In genomic region chr9:123851851-123852250, GRCh38 we compare ENCODE assay signal across 21 cellular contexts.
"Had no signal": no experiment of that assay in that cellular context is flagged by ENCODE, and none has a peak within 500 bp of the region (broad histone marks: within the 10 kb centered on the region; RNA-seq: fewer than 3 reads in every experiment).

No MANE protein-coding gene starts in this region.

- H3K9me3 ChIP-seq: colonic mucosa, ovary had no signal

- H3K27ac ChIP-seq: colonic mucosa, gastrocnemius medialis, left ventricle myocardium inferior, ovary, suprapubic skin, tibial artery, upper lobe of right lung had no signal

- H3K4me3 Mint-ChIP-seq: activated T-cell treated with anti-CD3 and anti-CD28 coated beads, Interleukin-2, amount 50 U/mL, for 72 hours; nephron; stimulated activated naive B cell treated with anti-CD40 and anti-IgM and Interleukin-4, amounts not matched to agents 10 μg/mL and 1 μg/mL and 100 μg/mL, for 72 hours had no signal

- H3K27me3 Mint-ChIP-seq: progenitor cell of endocrine pancreas; stimulated activated naive B cell treated with anti-CD40 and anti-IgM and Interleukin-4, amounts not matched to agents 10 μg/mL and 1 μg/mL and 100 μg/mL, for 72 hours had no signal

- H3K27ac Mint-ChIP-seq: activated T-cell treated with anti-CD3 and anti-CD28 coated beads, Interleukin-2, amount 50 U/mL, for 72 hours; nephron; progenitor cell of endocrine pancreas; stimulated activated naive B cell treated with anti-CD40 and anti-IgM and Interleukin-4, amounts not matched to agents 10 μg/mL and 1 μg/mL and 100 μg/mL, for 72 hours had no signal

- DNase-seq: activated CD4-positive, alpha-beta T cell treated with anti-CD3 and anti-CD28 coated beads for 4 hours; activated CD4-positive, alpha-beta T cell treated with anti-CD3 and anti-CD28 coated beads, Interleukin-2, amount 50 U/mL, for 4 hours; activated naive CD4-positive, alpha-beta T cell; activated T-cell treated with anti-CD3 and anti-CD28 coated beads for 4 hours; activated T-cell treated with anti-CD3 and anti-CD28 coated beads, Interleukin-2, amount 50 U/mL, for 72 hours; colonic mucosa; effector memory CD4-positive, alpha-beta T cell; erythroblast; gastrocnemius medialis; glutamatergic neuron; left ventricle myocardium inferior; ovary; stimulated activated CD4-positive, alpha-beta T cell treated with anti-CD3 and anti-CD28 coated beads, Interleukin-1b, Interleukin-23, amount 100 ng/mL, for 48 hours; stimulated activated naive B cell treated with anti-CD40 and anti-IgM and Interleukin-4, amounts not matched to agents 10 μg/mL and 1 μg/mL and 100 μg/mL, for 72 hours; tibial artery; upper lobe of right lung had no signal

- H3K4me1 Mint-ChIP-seq: nephron had no signal

- H3K4me2 ChIP-seq: smooth muscle cell had no signal

- H3K4me3 ChIP-seq: colonic mucosa, gastrocnemius medialis, left ventricle myocardium inferior, ovary, smooth muscle cell, suprapubic skin, tibial artery, upper lobe of right lung had no signal

- H3K4me1 ChIP-seq: colonic mucosa, gastrocnemius medialis, left ventricle myocardium inferior, suprapubic skin, tibial artery, upper lobe of right lung had no signal

- ATAC-seq: activated naive CD4-positive, alpha-beta T cell treated with anti-CD3 and anti-CD28 coated beads, Interleukin-2, amount 50 U/mL, for 72 hours; activated T-cell treated with anti-CD3 and anti-CD28 coated beads, Interleukin-2, amount 50 U/mL, for 72 hours; gastrocnemius medialis; stimulated activated naive B cell treated with anti-CD40 and anti-IgM and Interleukin-4, amounts not matched to agents 10 μg/mL and 1 μg/mL and 100 μg/mL, for 72 hours; upper lobe of right lung had no signal

- H3K27me3 ChIP-seq: colonic mucosa, gastrocnemius medialis, ovary, suprapubic skin, tibial artery, upper lobe of right lung had no signal

- H3K36me3 ChIP-seq: colonic mucosa, ovary, upper lobe of right lung had no signal
